ENCODE assay signal across 8 cellular contexts in the genomic region with DNA sequence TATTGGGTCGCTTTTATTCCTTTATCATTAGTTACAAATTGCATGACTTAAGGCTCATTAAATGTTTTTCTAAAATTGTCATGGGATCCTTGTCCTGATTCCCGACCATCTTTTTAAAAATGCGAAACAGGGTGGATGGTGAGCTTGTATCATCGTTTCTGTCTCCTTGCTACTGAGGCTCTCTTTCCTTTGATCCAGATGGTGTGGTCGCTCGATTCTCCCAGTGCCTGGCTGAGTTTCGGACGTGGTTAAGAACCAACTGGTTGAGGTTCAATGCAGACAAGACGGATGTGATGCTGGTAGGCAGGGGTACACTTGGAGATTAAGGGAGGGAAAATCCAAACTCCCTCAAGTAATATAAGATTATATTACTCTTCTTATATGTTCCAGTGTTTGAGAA. TPM values are rescaled to one million over a fixed set of nuclear protein-coding genes. Genes with fewer than 3 reads are reported as not detected.
A peak's percentile ranks its signal among the peaks of the same experiment; 100 is the strongest.
DNase-seq lines count a peak whose midpoint lies in the region; ATAC-seq and TF ChIP-seq lines count a peak whose summit lies in the region.

No MANE protein-coding gene starts in this region.

- H3K4me3 ChIP-seq in HUES64 (ENCODE audit: low read length), result peak overlapping the region; percentile 99
- peak overlapping the region; percentile 77 for H3K4me3 ChIP-seq in iPS-20b (ENCODE audit: low read length)
- H3K4me3 ChIP-seq in subcutaneous abdominal adipose tissue (ENCODE audit: low read depth in 1 of 5, low read length in 5 of 5), result peak overlapping the region; percentile 82 to 98 (median 95)

- peaks cover 29% of the 10 kb centered on the region for H3K4me1 Mint-ChIP-seq in CD14-positive monocyte

- peak overlapping the region; percentile 82 to 98 (median 96) for H3K27ac Mint-ChIP-seq in CD14-positive monocyte
- peak overlapping the region; percentile 89 to 95 for H3K27ac Mint-ChIP-seq in activated naive CD4-positive, alpha-beta T cell treated with anti-CD3 and anti-CD28 coated beads, Interleukin-2, amount 50 U/mL, for 72 hours

- peaks cover 0 to 2% (median 0%) of the 10 kb centered on the region in 3 donors for H3K27me3 Mint-ChIP-seq in CD14-positive monocyte (ENCODE audit: low read depth in 3 of 3)

- no peak for TF ChIP-seq CTCF in CD14-positive monocyte (IDR thresholded peaks at IDR 0.05)

- H3K36me3 ChIP-seq in HUES64 (ENCODE audit: insufficient read depth, low read length), result 0 out of 2 replicates have a peak, but pooled peaks cover 3% of the 10 kb centered on the region
- no peaks in the 10 kb centered on the region for H3K36me3 ChIP-seq in iPS-20b (ENCODE audit: insufficient read depth, low read depth, low read length)
- no peaks in the 10 kb centered on the region for H3K36me3 ChIP-seq in subcutaneous abdominal adipose tissue (ENCODE audit: control insufficient read depth in 5 of 5, insufficient read depth in 5 of 5, low read length in 5 of 5)

- H3K9me3 Mint-ChIP-seq in CD14-positive monocyte, result peaks cover 0 to 1% (median 0%) of the 10 kb centered on the region in 7 donors
- H3K9me3 Mint-ChIP-seq in activated naive CD4-positive, alpha-beta T cell treated with anti-CD3 and anti-CD28 coated beads, Interleukin-2, amount 50 U/mL, for 72 hours, result no peaks in the 10 kb centered on the region

- DNase-seq in CD14-positive monocyte (ENCODE audit: low spot score) (no peak), NCI-H1436 treated with DMSO at 0.1 percent for 48 hours (lab: John Stamatoyannopoulos, UW) (no peak), globus pallidus (ENCODE audit: low spot score) (no peak)
- no peak for DNase-seq in activated naive CD4-positive, alpha-beta T cell treated with anti-CD3 and anti-CD28 coated beads, Interleukin-2, amount 50 U/mL, for 72 hours (ENCODE audit: low spot score in 2 of 2)
- no peak for DNase-seq in NK-92 treated with Interleukin-12 subunit alpha and Interleukin-12 subunit beta, amount 100 ng/mL, for 24 hours (lab: John Stamatoyannopoulos, UW)

- H3K27ac ChIP-seq in HUES64 (ENCODE audit: low read depth, low read length) (peak overlapping the region; percentile 96; the same call in 1 of the 2 replicates), iPS-20b (ENCODE audit: low read length) (no peak overlapping the region), subcutaneous abdominal adipose tissue (ENCODE audit: low read depth, low read length) (peak overlapping the region; percentile 84)

- no peak for ATAC-seq in activated naive CD4-positive, alpha-beta T cell treated with anti-CD3 and anti-CD28 coated beads, Interleukin-2, amount 50 U/mL, for 72 hours

- peaks cover 0 to 2% of the 10 kb centered on the region in 2 donors for H3K36me3 Mint-ChIP-seq in CD14-positive monocyte
- peaks cover 6 to 17% of the 10 kb centered on the region in 2 donors for H3K36me3 Mint-ChIP-seq in activated naive CD4-positive, alpha-beta T cell treated with anti-CD3 and anti-CD28 coated beads, Interleukin-2, amount 50 U/mL, for 72 hours

- peak overlapping the region; percentile 95 to 97 for H3K4me3 Mint-ChIP-seq in CD14-positive monocyte

- H3K4me1 ChIP-seq in HUES64 (ENCODE audit: insufficient read depth, low read length) (peaks cover 15% of the 10 kb centered on the region), iPS-20b (ENCODE audit: insufficient read depth, low read length) (peaks cover 12% of the 10 kb centered on the region; the same call in 1 of the 2 replicates), subcutaneous abdominal adipose tissue (ENCODE audit: control insufficient read depth in 5 of 5, insufficient read depth in 5 of 5, low read length in 5 of 5) (peaks cover 8 to 25% (median 22%) of the 10 kb centered on the region in 5 donors)

- WGBS in HUES64, result 6% methylated on average over 8 of the region's 9 CpGs

- H3K27me3 ChIP-seq in HUES64 (ENCODE audit: insufficient read depth, low read length), result no peaks in the 10 kb centered on the region
- no peaks in the 10 kb centered on the region for H3K27me3 ChIP-seq in iPS-20b (ENCODE audit: insufficient read depth, low read length)
- H3K27me3 ChIP-seq in subcutaneous abdominal adipose tissue (ENCODE audit: control insufficient read depth in 5 of 5, insufficient read depth in 4 of 5, low read length in 5 of 5), result no peaks in the 10 kb centered on the region

- H3K9ac ChIP-seq in HUES64 (ENCODE audit: low read depth, low read length) (peak overlapping the region; percentile 95), iPS-20b (ENCODE audit: low read depth, low read length) (peak overlapping the region; percentile 77; the same call in 1 of the 2 replicates), subcutaneous abdominal adipose tissue (ENCODE audit: low read length in 5 of 5) (peak overlapping the region in 4 of 5 donors; percentile 46 to 95 (median 77))

- intact Hi-C loops in CD14-positive monocyte (cut with micrococcal nuclease), result loop anchor here in 1 of 2 donors (10.0 kb wide), 2 partner anchors 161 to 509 kb away; a partner anchor contains a TSS

- H3K9me3 ChIP-seq in HUES64 (ENCODE audit: insufficient read depth, low read depth, low read length) (no peaks in the 10 kb centered on the region), iPS-20b (ENCODE audit: insufficient read depth, low read depth, low read length) (no peaks in the 10 kb centered on the region), subcutaneous abdominal adipose tissue (ENCODE audit: control insufficient read depth in 5 of 5, low read length in 5 of 5) (no peaks in the 10 kb centered on the region)

RNA-seq across cellular contexts. Expression of a gene that starts 1.2 kb away (rescaled TPM):
- polyA plus RNA-seq in CD14-positive monocyte, result 10 to 100 TPM; 21.9 to 28.0 TPM
- 23.8 TPM for polyA plus RNA-seq in HUES64 (2013, experiment 1 of 2)
- 23.9 TPM for polyA plus RNA-seq in HUES64 (2013, experiment 2 of 2)
- total RNA-seq in activated naive CD4-positive, alpha-beta T cell treated with anti-CD3 and anti-CD28 coated beads, Interleukin-2, amount 50 U/mL, for 72 hours, result 10 to 100 TPM; 51.1 to 56.5 TPM

RNA-seq across cellular contexts. Expression of a gene that starts 1.3 kb away (rescaled TPM):
- not detected for polyA plus RNA-seq in CD14-positive monocyte
- 1.00 TPM for polyA plus RNA-seq in HUES64 (2013, experiment 1 of 2)
- 2.7 TPM for polyA plus RNA-seq in HUES64 (2013, experiment 2 of 2)
- 1 to 10 TPM; 1.7 to 3.0 TPM for total RNA-seq in activated naive CD4-positive, alpha-beta T cell treated with anti-CD3 and anti-CD28 coated beads, Interleukin-2, amount 50 U/mL, for 72 hours
